29 cellular contexts compared by ENCODE assay signal in the genomic region with DNA sequence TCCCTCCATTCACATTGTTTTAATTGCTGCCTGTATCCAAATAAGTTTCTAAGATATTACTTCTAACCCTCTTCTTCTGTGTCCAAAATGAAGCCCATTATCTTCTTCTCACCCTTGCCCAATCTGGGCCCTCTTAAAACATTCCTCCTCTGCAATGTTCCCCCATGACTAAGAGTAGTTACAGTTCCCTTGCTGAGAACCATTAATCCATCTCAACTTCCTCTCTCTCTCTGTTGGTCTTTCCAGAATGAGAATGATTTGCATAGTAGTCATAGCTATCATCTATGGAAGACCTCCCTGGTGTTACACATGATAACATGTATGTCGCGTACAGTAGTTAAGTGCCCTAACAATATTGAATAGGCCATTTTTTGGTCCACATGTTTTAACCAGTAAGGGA.
"Had no signal": no experiment of that assay in that cellular context is flagged by ENCODE, and none has a peak within 500 bp of the region (broad histone marks: within the 10 kb centered on the region; RNA-seq: fewer than 3 reads in every experiment).

No MANE protein-coding gene starts in this region.

- H3K9ac ChIP-seq: neural progenitor cell, parathyroid adenoma had no signal

- H3K4me1 ChIP-seq: left lung, lower lobe of right lung, parathyroid adenoma, psoas muscle, right atrium auricular region, right lobe of liver, tibial nerve, vagina had no signal

- H3K36me3 ChIP-seq: left lung, lower lobe of right lung, neural progenitor cell, neutrophil, right atrium auricular region, right lobe of liver, tibial nerve, vagina had no signal

- H3K9me3 ChIP-seq: left lung, lower lobe of right lung, neutrophil, psoas muscle, right atrium auricular region, right lobe of liver, tibial nerve, vagina had no signal

- H2AFZ ChIP-seq: hepatocyte, neural progenitor cell, parathyroid adenoma had no signal

- H3K9me3 Mint-ChIP-seq: naive B cell; natural killer cell; nephron progenitor cell; neural progenitor cell; stimulated activated memory B cell treated with anti-CD40 and anti-IgM and Interleukin-4, amounts not matched to agents 10 μg/mL and 1 μg/mL and 100 μg/mL, for 72 hours; stimulated activated naive CD8-positive, alpha-beta T cell treated with anti-CD3 and anti-CD28 coated beads, Interleukin-15, amount 100 ng/mL, for 72 hours; type B pancreatic cell had no signal

- H3K4me3 Mint-ChIP-seq: naive B cell; natural killer cell; nephron progenitor cell; neural progenitor cell; stimulated activated memory B cell treated with anti-CD40 and anti-IgM and Interleukin-4, amounts not matched to agents 10 μg/mL and 1 μg/mL and 100 μg/mL, for 72 hours; stimulated activated naive CD8-positive, alpha-beta T cell treated with anti-CD3 and anti-CD28 coated beads, Interleukin-15, amount 100 ng/mL, for 72 hours; type B pancreatic cell had no signal

- ATAC-seq: left colon; left lung; lower lobe of right lung; natural killer cell; psoas muscle; right lobe of liver; stimulated activated memory B cell treated with anti-CD40 and anti-IgM and Interleukin-4, amounts not matched to agents 10 μg/mL and 1 μg/mL and 100 μg/mL, for 72 hours; stimulated activated naive CD8-positive, alpha-beta T cell treated with anti-CD3 and anti-CD28 coated beads, Interleukin-15, amount 100 ng/mL, for 72 hours had no signal

- H3K4me1 Mint-ChIP-seq: naive B cell; natural killer cell; stimulated activated memory B cell treated with anti-CD40 and anti-IgM and Interleukin-4, amounts not matched to agents 10 μg/mL and 1 μg/mL and 100 μg/mL, for 72 hours; stimulated activated naive CD8-positive, alpha-beta T cell treated with anti-CD3 and anti-CD28 coated beads, Interleukin-15, amount 100 ng/mL, for 72 hours had no signal

- H3K4me3 ChIP-seq: hepatocyte, left lung, lower lobe of right lung, neural progenitor cell, psoas muscle, right atrium auricular region, right lobe of liver, smooth muscle cell, tibial nerve, vagina had no signal

- H3K4me2 ChIP-seq: hepatocyte, neural progenitor cell, smooth muscle cell had no signal

- H3K27ac Mint-ChIP-seq: naive B cell; natural killer cell; nephron progenitor cell; neural progenitor cell; stimulated activated memory B cell treated with anti-CD40 and anti-IgM and Interleukin-4, amounts not matched to agents 10 μg/mL and 1 μg/mL and 100 μg/mL, for 72 hours; stimulated activated naive CD8-positive, alpha-beta T cell treated with anti-CD3 and anti-CD28 coated beads, Interleukin-15, amount 100 ng/mL, for 72 hours; type B pancreatic cell had no signal

- H3K36me3 Mint-ChIP-seq: naive B cell; natural killer cell; neural progenitor cell; stimulated activated memory B cell treated with anti-CD40 and anti-IgM and Interleukin-4, amounts not matched to agents 10 μg/mL and 1 μg/mL and 100 μg/mL, for 72 hours; type B pancreatic cell had no signal

- H3K79me2 ChIP-seq: hepatocyte, parathyroid adenoma had no signal

- DNase-seq: islet precursor cell; left colon; left lung; lower lobe of right lung; mammary epithelial cell; mesenchymal stem cell; naive B cell; natural killer cell; nephron progenitor cell; occipital lobe; psoas muscle; right lobe of liver; stimulated activated CD4-positive, alpha-beta T cell treated with anti-CD3 and anti-CD28 coated beads, Interleukin-1b, Interleukin-23, amount 100 ng/mL, for 48 hours; stimulated activated CD4-positive, alpha-beta T cell treated with anti-CD3 and anti-CD28 coated beads, Interleukin-2, amount 100 ng/mL, for 48 hours; stimulated activated CD4-positive, alpha-beta T cell treated with anti-CD3 and anti-CD28 coated beads, Interleukin-4, amount 100 ng/mL, for 4 hours; stimulated activated CD8-positive, alpha-beta memory T cell treated with anti-CD3 and anti-CD28 coated beads, Interleukin-4, amount 100 ng/mL, for 48 hours; stimulated activated naive CD4-positive, alpha-beta T cell treated with Interleukin-2 at 50 U/mL for 16 hours; stimulated activated naive CD8-positive, alpha-beta T cell treated with anti-CD3 and anti-CD28 coated beads, Interleukin-15, amount 100 ng/mL, for 72 hours; substantia nigra had no signal

- H3K27me3 ChIP-seq: hepatocyte, left lung, neural progenitor cell, neutrophil, right atrium auricular region, right lobe of liver, tibial nerve, vagina had no signal

- H3K27ac ChIP-seq: hepatocyte, left lung, lower lobe of right lung, neural progenitor cell, neutrophil, parathyroid adenoma, psoas muscle, right atrium auricular region, right lobe of liver, tibial nerve, vagina had no signal
